In genomic region chr3:56781762-56782161, GRCh38 we compare ENCODE assay signal across 16 cellular contexts. TPM values are rescaled to one million over a fixed set of nuclear protein-coding genes. Genes with fewer than 3 reads are reported as not detected.
A peak's percentile ranks its signal among the peaks of the same experiment; 100 is the strongest.
DNase-seq lines count a peak whose midpoint lies in the region; ATAC-seq and TF ChIP-seq lines count a peak whose summit lies in the region.
"Had no signal": no experiment of that assay in that cellular context is flagged by ENCODE, and none has a peak within 500 bp of the region (broad histone marks: within the 10 kb centered on the region; RNA-seq: fewer than 3 reads in every experiment).

No MANE protein-coding gene starts in this region.

- H3K36me3 Mint-ChIP-seq in stimulated activated naive CD8-positive, alpha-beta T cell treated with anti-CD3 and anti-CD28 coated beads, Interleukin-15, Interleukin-2, amounts not matched to agents 100 ng/mL and 50 ng/mL, for 24 hours (ENCODE audit: low read depth) = peaks cover 54% of the 10 kb centered on the region
- peaks cover 11 to 37% of the 10 kb centered on the region in 2 donors for H3K36me3 Mint-ChIP-seq in activated naive CD4-positive, alpha-beta T cell treated with anti-CD3 and anti-CD28 coated beads, Interleukin-2, amount 50 U/mL, for 72 hours
- peaks cover 4 to 62% (median 27%) of the 10 kb centered on the region in 5 donors for H3K36me3 Mint-ChIP-seq in naive thymus-derived CD4-positive, alpha-beta T cell

- H3K27me3 ChIP-seq in naive thymus-derived CD4-positive, alpha-beta T cell (ENCODE audit: control insufficient read depth in 2 of 2, insufficient read depth in 2 of 2, low read length in 2 of 2) = no peaks in the 10 kb centered on the region
- no peaks in the 10 kb centered on the region for H3K27me3 ChIP-seq in vagina
- H3K27me3 ChIP-seq: sigmoid colon had no signal

- intact Hi-C loops in naive thymus-derived CD4-positive, alpha-beta T cell (cut with micrococcal nuclease) = no loop called here
- intact Hi-C loops in vagina (cut with DNase I) = no loop called here

- H3K4me1 ChIP-seq in naive thymus-derived CD4-positive, alpha-beta T cell (ENCODE audit: control insufficient read depth in 2 of 2, insufficient read depth in 2 of 2, low read length in 2 of 2) = peaks cover 93 to 95% of the 10 kb centered on the region in 2 donors
- H3K4me1 ChIP-seq in vagina = peaks cover 42% of the 10 kb centered on the region

- TF ChIP-seq CTCF in vagina (IDR thresholded peaks at IDR 0.05) = no peak

- peaks cover 97% of the 10 kb centered on the region for H3K4me1 Mint-ChIP-seq in stimulated activated naive CD8-positive, alpha-beta T cell treated with anti-CD3 and anti-CD28 coated beads, Interleukin-15, Interleukin-2, amounts not matched to agents 100 ng/mL and 50 ng/mL, for 24 hours (ENCODE audit: low read depth)
- H3K4me1 Mint-ChIP-seq in naive thymus-derived CD4-positive, alpha-beta T cell = peaks cover 74 to 100% (median 97%) of the 10 kb centered on the region in 7 donors

- no peak for DNase-seq in stimulated activated naive CD8-positive, alpha-beta T cell treated with anti-CD3 and anti-CD28 coated beads, Interleukin-15, Interleukin-2, amounts not matched to agents 100 U/mL and 50 U/mL, for 24 hours
- no peak for DNase-seq in activated naive CD4-positive, alpha-beta T cell treated with anti-CD3 and anti-CD28 coated beads, Interleukin-2, amount 50 U/mL, for 72 hours (ENCODE audit: low spot score in 2 of 2)
- no peak for DNase-seq in naive thymus-derived CD4-positive, alpha-beta T cell
- DNase-seq in vagina (ENCODE audit: extremely low spot score in 2 of 2) (no peak), NCI-H526 (lab: John Stamatoyannopoulos, UW) (no peak), NCI-H1092 treated with DMSO at 0.1 percent for 48 hours (lab: John Stamatoyannopoulos, UW) (no peak), NCI-H345 treated with DMSO at 0.1 percent for 48 hours (lab: John Stamatoyannopoulos, UW; ENCODE audit: unreplicated experiment) (no peak)
- DNase-seq: activated CD4-positive, alpha-beta T cell treated with anti-CD3 and anti-CD28 coated beads, Interleukin-2, amount 50 U/mL, for 4 hours; amniotic stem cell; GF-D8; GM23248; NCI-H226; PC-3; sigmoid colon had no signal

- no peak overlapping the region for H3K4me3 Mint-ChIP-seq in stimulated activated naive CD8-positive, alpha-beta T cell treated with anti-CD3 and anti-CD28 coated beads, Interleukin-15, Interleukin-2, amounts not matched to agents 100 ng/mL and 50 ng/mL, for 24 hours
- peak overlapping the region in 9 of 10 donors; percentile 43 to 84 (median 66) for H3K4me3 Mint-ChIP-seq in naive thymus-derived CD4-positive, alpha-beta T cell

- H3K27ac ChIP-seq in naive thymus-derived CD4-positive, alpha-beta T cell (ENCODE audit: low read depth, low read length) = peak overlapping the region; percentile 63
- H3K27ac ChIP-seq in vagina = peak overlapping the region; percentile 16
- H3K27ac ChIP-seq: GM23248, HL-60 had no signal

- H3K9me3 ChIP-seq in naive thymus-derived CD4-positive, alpha-beta T cell (ENCODE audit: control insufficient read depth in 2 of 3, low read length in 3 of 3) = no peaks in the 10 kb centered on the region
- H3K9me3 ChIP-seq in vagina = no peaks in the 10 kb centered on the region
- H3K9me3 ChIP-seq: sigmoid colon had no signal

- no peaks in the 10 kb centered on the region for H3K9me3 Mint-ChIP-seq in stimulated activated naive CD8-positive, alpha-beta T cell treated with anti-CD3 and anti-CD28 coated beads, Interleukin-15, Interleukin-2, amounts not matched to agents 100 ng/mL and 50 ng/mL, for 24 hours
- peaks cover 3 to 5% of the 10 kb centered on the region in 2 donors for H3K9me3 Mint-ChIP-seq in activated naive CD4-positive, alpha-beta T cell treated with anti-CD3 and anti-CD28 coated beads, Interleukin-2, amount 50 U/mL, for 72 hours
- peaks cover 0 to 3% (median 0%) of the 10 kb centered on the region in 11 donors for H3K9me3 Mint-ChIP-seq in naive thymus-derived CD4-positive, alpha-beta T cell

- H3K36me3 ChIP-seq in naive thymus-derived CD4-positive, alpha-beta T cell (ENCODE audit: control insufficient read depth in 2 of 3, insufficient read depth in 3 of 3, low read length in 3 of 3) = no peaks in the 10 kb centered on the region
- H3K36me3 ChIP-seq in vagina = no peaks in the 10 kb centered on the region
- H3K36me3 ChIP-seq: sigmoid colon had no signal

- TF ChIP-seq POLR2A in vagina (IDR thresholded peaks at IDR 0.05) = no peak

- no peaks in the 10 kb centered on the region for H3K27me3 Mint-ChIP-seq in stimulated activated naive CD8-positive, alpha-beta T cell treated with anti-CD3 and anti-CD28 coated beads, Interleukin-15, Interleukin-2, amounts not matched to agents 100 ng/mL and 50 ng/mL, for 24 hours
- H3K27me3 Mint-ChIP-seq in naive thymus-derived CD4-positive, alpha-beta T cell = peaks cover 0 to 2% (median 0%) of the 10 kb centered on the region in 5 donors

- CTCF ChIA-PET in naive thymus-derived CD4-positive, alpha-beta T cell (lab: Charles Lee) = interaction anchor here (14.8 kb wide), 1 partner anchor 18 kb away, joined by 176 read pairs; the partner anchor contains the start of gene ARHGEF3

- no peak overlapping the region for H3K4me3 ChIP-seq in naive thymus-derived CD4-positive, alpha-beta T cell (ENCODE audit: low read length)
- no peak overlapping the region for H3K4me3 ChIP-seq in vagina
- H3K4me3 ChIP-seq: GM23248, sigmoid colon had no signal

- H3K27ac Mint-ChIP-seq in stimulated activated naive CD8-positive, alpha-beta T cell treated with anti-CD3 and anti-CD28 coated beads, Interleukin-15, Interleukin-2, amounts not matched to agents 100 ng/mL and 50 ng/mL, for 24 hours = peak overlapping the region; percentile 88
- H3K27ac Mint-ChIP-seq in activated naive CD4-positive, alpha-beta T cell treated with anti-CD3 and anti-CD28 coated beads, Interleukin-2, amount 50 U/mL, for 72 hours = peak overlapping the region; percentile 84 to 95
- peak overlapping the region; percentile 85 to 98 (median 95) for H3K27ac Mint-ChIP-seq in naive thymus-derived CD4-positive, alpha-beta T cell

- POLR2A ChIA-PET in naive thymus-derived CD4-positive, alpha-beta T cell (lab: Charles Lee) = interaction anchor here (0.7 to 15.1 kb wide), 10 partner anchors 9 to 135 kb away, joined by 3 to 286 read pairs (median 4); partner anchors contain the start of gene ARHGEF3

- ATAC-seq in stimulated activated naive CD8-positive, alpha-beta T cell treated with anti-CD3 and anti-CD28 coated beads, Interleukin-15, Interleukin-2, amounts not matched to agents 100 U/mL and 50 U/mL, for 24 hours = no peak
- ATAC-seq in activated naive CD4-positive, alpha-beta T cell treated with anti-CD3 and anti-CD28 coated beads, Interleukin-2, amount 50 U/mL, for 72 hours = no peak
- ATAC-seq in naive thymus-derived CD4-positive, alpha-beta T cell = no peak
- ATAC-seq: PC-3 had no signal

RNA-seq across cellular contexts. Expression of gene ARHGEF3, which starts 20.0 kb away (rescaled TPM):
- total RNA-seq in activated naive CD4-positive, alpha-beta T cell treated with anti-CD3 and anti-CD28 coated beads, Interleukin-2, amount 50 U/mL, for 72 hours = 10 to 100 TPM; 35.7 to 54.0 TPM
- total RNA-seq in naive thymus-derived CD4-positive, alpha-beta T cell = 10 to 100 TPM; 79.6 to 99.7 (median 87.0) TPM
- polyA plus RNA-seq in naive thymus-derived CD4-positive, alpha-beta T cell = 10 to 100 TPM; 78.8 to 94.7 TPM
- 17.4 TPM for total RNA-seq in vagina
